ENCODE assay signal across 1 cellular context in the genomic region with DNA sequence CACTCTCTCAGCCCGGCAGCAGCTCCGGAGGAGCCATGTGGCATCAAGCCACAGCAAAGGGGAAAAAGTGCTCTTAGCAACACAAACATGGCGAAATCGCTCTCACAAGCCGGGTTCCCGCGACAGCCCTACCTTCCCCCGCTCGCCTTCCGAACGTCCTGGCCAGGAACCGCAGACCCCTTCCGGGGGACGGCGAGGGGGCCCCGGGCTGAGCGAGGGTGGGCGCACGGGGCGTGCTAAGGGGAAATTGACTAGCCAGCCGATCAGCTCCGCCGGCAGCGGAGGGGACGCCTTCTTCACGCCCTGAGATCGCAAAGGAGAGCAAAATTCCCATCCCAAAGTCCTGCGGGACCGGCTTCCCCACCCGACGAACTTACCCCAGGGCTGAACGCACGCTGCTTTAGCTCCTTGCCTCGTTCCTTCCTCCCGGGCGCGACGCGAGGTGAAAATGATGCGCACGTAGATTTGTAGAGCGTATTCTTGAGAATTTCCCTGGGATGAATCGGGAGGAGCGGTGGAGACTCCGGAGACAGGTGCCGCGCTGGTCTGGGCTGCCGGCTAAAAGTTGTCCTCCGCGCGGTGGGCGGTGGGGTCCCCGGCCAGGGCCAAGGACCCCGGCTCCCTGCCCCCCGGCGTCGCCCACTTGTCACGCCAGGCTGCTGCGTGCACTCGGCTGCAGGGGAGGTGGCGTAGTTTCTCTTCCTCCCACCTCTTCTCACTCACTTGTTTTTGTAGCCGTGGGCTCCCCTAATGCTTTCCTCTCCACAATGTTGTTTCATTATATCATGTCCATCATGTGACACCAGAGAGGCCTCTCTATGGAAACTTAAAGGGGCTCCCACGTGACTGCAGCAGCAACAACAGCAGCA.
TF ChIP-seq lines count a peak whose summit lies in the region.

No MANE protein-coding gene starts in this region.

TF ChIP-seq in HEK293, 187 proteins besides CTCF, POLR2A, EP300 and RAD21 (continued from another document):
- TF ChIP-seq, protein P1, sequence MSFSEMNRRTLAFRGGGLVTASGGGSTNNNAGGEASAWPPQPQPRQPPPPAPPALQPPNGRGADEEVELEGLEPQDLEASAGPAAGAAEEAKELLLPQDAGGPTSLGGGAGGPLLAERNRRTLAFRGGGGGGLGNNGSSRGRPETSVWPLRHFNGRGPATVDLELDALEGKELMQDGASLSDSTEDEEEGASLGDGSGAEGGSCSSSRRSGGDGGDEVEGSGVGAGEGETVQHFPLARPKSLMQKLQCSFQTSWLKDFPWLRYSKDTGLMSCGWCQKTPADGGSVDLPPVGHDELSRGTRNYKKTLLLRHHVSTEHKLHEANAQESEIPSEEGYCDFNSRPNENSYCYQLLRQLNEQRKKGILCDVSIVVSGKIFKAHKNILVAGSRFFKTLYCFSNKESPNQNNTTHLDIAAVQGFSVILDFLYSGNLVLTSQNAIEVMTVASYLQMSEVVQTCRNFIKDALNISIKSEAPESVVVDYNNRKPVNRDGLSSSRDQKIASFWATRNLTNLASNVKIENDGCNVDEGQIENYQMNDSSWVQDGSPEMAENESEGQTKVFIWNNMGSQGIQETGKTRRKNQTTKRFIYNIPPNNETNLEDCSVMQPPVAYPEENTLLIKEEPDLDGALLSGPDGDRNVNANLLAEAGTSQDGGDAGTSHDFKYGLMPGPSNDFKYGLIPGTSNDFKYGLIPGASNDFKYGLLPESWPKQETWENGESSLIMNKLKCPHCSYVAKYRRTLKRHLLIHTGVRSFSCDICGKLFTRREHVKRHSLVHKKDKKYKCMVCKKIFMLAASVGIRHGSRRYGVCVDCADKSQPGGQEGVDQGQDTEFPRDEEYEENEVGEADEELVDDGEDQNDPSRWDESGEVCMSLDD (tag by site-specific recombination; IDR thresholded peaks at IDR 0.05) = peak; percentile 71
- TF ChIP-seq KLF10 (tag by site-specific recombination; IDR thresholded peaks at IDR 0.05) (peak; percentile 25; the same call in 1 of the 2 replicates), ZFHX2 (tag by site-specific recombination; conservative IDR thresholded peaks at IDR 0.05) (peak; percentile 97), ZFP37 (tag by site-specific recombination; IDR thresholded peaks at IDR 0.05) (0 out of 2 replicates have a peak, but pooled peaks have one; percentile 47), ZNF626 (tag by site-specific recombination; IDR thresholded peaks at IDR 0.05) (no peak), ZNF2 (tag by site-specific recombination; IDR thresholded peaks at IDR 0.05) (peak; percentile 55; the same call in 1 of the 2 replicates)
